Comparison of ENCODE assay signal across 1 cellular context in the genomic region with DNA sequence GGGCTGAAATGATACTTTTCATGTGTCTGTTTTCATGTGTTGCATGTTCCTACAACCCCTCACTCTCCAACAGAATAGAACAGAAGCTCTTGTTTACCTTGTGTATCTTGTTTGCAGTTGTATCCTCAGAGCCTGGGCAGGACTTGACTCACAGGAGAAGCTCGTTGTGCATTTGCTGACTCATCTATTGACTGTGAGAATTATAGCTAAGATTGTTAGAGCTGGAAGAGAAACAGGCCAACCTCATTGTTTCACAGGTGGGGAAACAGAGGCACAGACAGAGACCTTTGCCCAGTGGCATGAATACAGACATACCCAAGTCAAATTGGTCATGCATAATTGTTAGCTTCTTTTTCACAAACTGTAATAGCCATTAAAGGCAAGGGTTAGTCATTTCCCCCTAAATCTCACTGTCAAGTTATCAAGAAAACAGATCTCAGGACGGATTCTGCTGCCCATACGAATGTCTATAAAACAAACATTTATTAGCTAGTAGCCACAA.
A peak's percentile ranks its signal among the peaks of the same experiment; 100 is the strongest.
TF ChIP-seq lines count a peak whose summit lies in the region.

No MANE protein-coding gene starts in this region.

TF ChIP-seq in K562, 482 proteins besides CTCF, POLR2A, EP300 and RAD21 (continued from another document and continues in another):
- TF ChIP-seq, protein P1, sequence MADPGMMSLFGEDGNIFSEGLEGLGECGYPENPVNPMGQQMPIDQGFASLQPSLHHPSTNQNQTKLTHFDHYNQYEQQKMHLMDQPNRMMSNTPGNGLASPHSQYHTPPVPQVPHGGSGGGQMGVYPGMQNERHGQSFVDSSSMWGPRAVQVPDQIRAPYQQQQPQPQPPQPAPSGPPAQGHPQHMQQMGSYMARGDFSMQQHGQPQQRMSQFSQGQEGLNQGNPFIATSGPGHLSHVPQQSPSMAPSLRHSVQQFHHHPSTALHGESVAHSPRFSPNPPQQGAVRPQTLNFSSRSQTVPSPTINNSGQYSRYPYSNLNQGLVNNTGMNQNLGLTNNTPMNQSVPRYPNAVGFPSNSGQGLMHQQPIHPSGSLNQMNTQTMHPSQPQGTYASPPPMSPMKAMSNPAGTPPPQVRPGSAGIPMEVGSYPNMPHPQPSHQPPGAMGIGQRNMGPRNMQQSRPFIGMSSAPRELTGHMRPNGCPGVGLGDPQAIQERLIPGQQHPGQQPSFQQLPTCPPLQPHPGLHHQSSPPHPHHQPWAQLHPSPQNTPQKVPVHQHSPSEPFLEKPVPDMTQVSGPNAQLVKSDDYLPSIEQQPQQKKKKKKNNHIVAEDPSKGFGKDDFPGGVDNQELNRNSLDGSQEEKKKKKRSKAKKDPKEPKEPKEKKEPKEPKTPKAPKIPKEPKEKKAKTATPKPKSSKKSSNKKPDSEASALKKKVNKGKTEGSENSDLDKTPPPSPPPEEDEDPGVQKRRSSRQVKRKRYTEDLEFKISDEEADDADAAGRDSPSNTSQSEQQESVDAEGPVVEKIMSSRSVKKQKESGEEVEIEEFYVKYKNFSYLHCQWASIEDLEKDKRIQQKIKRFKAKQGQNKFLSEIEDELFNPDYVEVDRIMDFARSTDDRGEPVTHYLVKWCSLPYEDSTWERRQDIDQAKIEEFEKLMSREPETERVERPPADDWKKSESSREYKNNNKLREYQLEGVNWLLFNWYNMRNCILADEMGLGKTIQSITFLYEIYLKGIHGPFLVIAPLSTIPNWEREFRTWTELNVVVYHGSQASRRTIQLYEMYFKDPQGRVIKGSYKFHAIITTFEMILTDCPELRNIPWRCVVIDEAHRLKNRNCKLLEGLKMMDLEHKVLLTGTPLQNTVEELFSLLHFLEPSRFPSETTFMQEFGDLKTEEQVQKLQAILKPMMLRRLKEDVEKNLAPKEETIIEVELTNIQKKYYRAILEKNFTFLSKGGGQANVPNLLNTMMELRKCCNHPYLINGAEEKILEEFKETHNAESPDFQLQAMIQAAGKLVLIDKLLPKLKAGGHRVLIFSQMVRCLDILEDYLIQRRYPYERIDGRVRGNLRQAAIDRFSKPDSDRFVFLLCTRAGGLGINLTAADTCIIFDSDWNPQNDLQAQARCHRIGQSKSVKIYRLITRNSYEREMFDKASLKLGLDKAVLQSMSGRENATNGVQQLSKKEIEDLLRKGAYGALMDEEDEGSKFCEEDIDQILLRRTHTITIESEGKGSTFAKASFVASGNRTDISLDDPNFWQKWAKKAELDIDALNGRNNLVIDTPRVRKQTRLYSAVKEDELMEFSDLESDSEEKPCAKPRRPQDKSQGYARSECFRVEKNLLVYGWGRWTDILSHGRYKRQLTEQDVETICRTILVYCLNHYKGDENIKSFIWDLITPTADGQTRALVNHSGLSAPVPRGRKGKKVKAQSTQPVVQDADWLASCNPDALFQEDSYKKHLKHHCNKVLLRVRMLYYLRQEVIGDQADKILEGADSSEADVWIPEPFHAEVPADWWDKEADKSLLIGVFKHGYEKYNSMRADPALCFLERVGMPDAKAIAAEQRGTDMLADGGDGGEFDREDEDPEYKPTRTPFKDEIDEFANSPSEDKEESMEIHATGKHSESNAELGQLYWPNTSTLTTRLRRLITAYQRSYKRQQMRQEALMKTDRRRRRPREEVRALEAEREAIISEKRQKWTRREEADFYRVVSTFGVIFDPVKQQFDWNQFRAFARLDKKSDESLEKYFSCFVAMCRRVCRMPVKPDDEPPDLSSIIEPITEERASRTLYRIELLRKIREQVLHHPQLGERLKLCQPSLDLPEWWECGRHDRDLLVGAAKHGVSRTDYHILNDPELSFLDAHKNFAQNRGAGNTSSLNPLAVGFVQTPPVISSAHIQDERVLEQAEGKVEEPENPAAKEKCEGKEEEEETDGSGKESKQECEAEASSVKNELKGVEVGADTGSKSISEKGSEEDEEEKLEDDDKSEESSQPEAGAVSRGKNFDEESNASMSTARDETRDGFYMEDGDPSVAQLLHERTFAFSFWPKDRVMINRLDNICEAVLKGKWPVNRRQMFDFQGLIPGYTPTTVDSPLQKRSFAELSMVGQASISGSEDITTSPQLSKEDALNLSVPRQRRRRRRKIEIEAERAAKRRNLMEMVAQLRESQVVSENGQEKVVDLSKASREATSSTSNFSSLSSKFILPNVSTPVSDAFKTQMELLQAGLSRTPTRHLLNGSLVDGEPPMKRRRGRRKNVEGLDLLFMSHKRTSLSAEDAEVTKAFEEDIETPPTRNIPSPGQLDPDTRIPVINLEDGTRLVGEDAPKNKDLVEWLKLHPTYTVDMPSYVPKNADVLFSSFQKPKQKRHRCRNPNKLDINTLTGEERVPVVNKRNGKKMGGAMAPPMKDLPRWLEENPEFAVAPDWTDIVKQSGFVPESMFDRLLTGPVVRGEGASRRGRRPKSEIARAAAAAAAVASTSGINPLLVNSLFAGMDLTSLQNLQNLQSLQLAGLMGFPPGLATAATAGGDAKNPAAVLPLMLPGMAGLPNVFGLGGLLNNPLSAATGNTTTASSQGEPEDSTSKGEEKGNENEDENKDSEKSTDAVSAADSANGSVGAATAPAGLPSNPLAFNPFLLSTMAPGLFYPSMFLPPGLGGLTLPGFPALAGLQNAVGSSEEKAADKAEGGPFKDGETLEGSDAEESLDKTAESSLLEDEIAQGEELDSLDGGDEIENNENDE (IDR thresholded peaks at IDR 0.05; ENCODE audit: low read depth, low read length) = no peak
- peak in 1 of 2 experiments; percentile 22; a peak in 1 of 4 replicates for TF ChIP-seq TRIM24 (IDR thresholded peaks at IDR 0.05)
- TF ChIP-seq BCOR (IDR thresholded peaks at IDR 0.05) = no peak
- no peak for TF ChIP-seq ZBTB7A (IDR thresholded peaks at IDR 0.05; ENCODE audit: borderline replicate concordance, control insufficient read depth, low read depth, low read length)
- TF ChIP-seq, protein P2, sequence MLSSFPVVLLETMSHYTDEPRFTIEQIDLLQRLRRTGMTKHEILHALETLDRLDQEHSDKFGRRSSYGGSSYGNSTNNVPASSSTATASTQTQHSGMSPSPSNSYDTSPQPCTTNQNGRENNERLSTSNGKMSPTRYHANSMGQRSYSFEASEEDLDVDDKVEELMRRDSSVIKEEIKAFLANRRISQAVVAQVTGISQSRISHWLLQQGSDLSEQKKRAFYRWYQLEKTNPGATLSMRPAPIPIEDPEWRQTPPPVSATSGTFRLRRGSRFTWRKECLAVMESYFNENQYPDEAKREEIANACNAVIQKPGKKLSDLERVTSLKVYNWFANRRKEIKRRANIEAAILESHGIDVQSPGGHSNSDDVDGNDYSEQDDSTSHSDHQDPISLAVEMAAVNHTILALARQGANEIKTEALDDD (IDR thresholded peaks at IDR 0.05) = peak; percentile 56; the same call in 1 of the 2 replicates
- TF ChIP-seq EWSR1 (IDR thresholded peaks at IDR 0.05; ENCODE audit: borderline replicate concordance, low read depth, partially characterized antibody) = no peak
- no peak for TF ChIP-seq POLR2G (IDR thresholded peaks at IDR 0.05; ENCODE audit: low read depth, low read length)
- TF ChIP-seq, protein P3, sequence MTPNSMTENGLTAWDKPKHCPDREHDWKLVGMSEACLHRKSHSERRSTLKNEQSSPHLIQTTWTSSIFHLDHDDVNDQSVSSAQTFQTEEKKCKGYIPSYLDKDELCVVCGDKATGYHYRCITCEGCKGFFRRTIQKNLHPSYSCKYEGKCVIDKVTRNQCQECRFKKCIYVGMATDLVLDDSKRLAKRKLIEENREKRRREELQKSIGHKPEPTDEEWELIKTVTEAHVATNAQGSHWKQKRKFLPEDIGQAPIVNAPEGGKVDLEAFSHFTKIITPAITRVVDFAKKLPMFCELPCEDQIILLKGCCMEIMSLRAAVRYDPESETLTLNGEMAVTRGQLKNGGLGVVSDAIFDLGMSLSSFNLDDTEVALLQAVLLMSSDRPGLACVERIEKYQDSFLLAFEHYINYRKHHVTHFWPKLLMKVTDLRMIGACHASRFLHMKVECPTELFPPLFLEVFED (CRISPR knock-in tag; conservative IDR thresholded peaks at IDR 0.05) = no peak
- TF ChIP-seq, protein P4, sequence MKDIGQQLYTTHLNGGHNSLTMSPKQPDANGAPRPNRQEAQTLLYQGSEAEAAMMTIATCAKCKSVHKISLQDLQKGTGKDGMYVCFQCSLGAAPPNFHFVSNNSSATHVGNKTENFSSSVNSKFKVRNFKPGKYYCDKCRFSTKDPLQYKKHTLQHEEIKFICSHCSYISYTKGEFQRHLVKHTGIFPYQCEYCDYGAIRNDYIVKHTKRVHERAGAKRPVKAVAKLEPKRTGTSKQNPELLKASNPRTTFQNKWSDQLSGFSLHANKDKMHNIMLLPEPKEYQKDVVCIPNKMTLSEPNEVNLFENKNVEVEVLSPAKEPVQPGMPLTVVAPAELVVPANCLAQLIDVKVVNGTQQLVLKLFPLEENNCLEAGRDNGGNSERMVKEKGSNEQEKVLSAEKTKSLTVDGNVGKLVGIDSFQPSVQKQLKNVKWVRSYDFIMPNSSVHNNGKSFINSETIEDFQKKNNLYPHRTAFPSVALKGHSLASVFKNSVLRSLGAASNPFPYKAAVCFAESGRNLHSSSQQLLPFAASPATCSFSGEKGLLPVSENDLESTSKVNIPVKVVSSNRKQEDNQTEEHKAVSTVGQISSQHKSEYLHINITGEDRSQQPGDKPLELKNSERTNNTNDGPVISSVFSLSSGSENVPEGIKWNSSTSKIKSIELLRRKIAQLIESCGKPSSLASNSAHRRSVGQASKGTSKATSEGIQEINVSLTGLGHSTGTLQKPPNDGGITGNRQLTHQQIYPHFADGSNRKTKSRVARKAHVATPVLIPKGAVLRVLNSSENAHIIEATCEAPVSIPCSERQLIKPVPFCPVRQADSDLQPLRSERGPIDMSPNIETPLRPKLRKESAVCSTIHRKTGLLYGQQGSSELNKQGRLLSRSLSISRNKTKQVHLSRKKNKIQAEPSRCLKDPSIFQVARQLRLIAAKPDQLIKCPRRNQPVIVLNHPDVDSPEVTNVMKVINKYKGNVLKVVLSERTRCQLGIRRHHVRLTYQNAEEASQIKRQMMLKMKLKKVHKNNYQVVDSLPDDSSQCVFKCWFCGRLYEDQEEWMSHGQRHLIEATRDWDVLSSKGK (CRISPR knock-in tag; IDR thresholded peaks at IDR 0.05) = no peak
- no peak for TF ChIP-seq ZNF174 (CRISPR knock-in tag; IDR thresholded peaks at IDR 0.05)
- no peak for TF ChIP-seq MED1 (CRISPR knock-in tag; IDR thresholded peaks at IDR 0.05; ENCODE audit: borderline replicate concordance)
- no peak for TF ChIP-seq GTF2A2 (tag; IDR thresholded peaks at IDR 0.05)
- peak; percentile 68 for TF ChIP-seq FOXA1 (IDR thresholded peaks at IDR 0.05; ENCODE audit: borderline replicate concordance)
- TF ChIP-seq ZNF507 (tag; conservative IDR thresholded peaks at IDR 0.05) = no peak
- no peak for TF ChIP-seq CHD2 (IDR thresholded peaks at IDR 0.05; ENCODE audit: low read depth, low read length)
- TF ChIP-seq, protein P5, sequence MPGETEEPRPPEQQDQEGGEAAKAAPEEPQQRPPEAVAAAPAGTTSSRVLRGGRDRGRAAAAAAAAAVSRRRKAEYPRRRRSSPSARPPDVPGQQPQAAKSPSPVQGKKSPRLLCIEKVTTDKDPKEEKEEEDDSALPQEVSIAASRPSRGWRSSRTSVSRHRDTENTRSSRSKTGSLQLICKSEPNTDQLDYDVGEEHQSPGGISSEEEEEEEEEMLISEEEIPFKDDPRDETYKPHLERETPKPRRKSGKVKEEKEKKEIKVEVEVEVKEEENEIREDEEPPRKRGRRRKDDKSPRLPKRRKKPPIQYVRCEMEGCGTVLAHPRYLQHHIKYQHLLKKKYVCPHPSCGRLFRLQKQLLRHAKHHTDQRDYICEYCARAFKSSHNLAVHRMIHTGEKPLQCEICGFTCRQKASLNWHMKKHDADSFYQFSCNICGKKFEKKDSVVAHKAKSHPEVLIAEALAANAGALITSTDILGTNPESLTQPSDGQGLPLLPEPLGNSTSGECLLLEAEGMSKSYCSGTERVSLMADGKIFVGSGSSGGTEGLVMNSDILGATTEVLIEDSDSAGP (CRISPR knock-in tag; IDR thresholded peaks at IDR 0.05) = no peak
- peak; percentile 95 for TF ChIP-seq SMARCE1 (IDR thresholded peaks at IDR 0.05)
- no peak for TF ChIP-seq MCM3 (IDR thresholded peaks at IDR 0.05)
- TF ChIP-seq STAT5A (IDR thresholded peaks at IDR 0.05; ENCODE audit: borderline replicate concordance, low read length) = no peak
- TF ChIP-seq JUN (IDR thresholded peaks at IDR 0.05; ENCODE audit: borderline replicate concordance, low read depth, low read length) = peak; percentile 63; the same call in 1 of the 2 replicates
- TF ChIP-seq JUN (CRISPR knock-in tag; IDR thresholded peaks at IDR 0.05; ENCODE audit: borderline replicate concordance) = no peak
- TF ChIP-seq ZBTB8A (IDR thresholded peaks at IDR 0.05; ENCODE audit: partially characterized antibody) = no peak
- TF ChIP-seq ZFX (CRISPR knock-in tag; IDR thresholded peaks at IDR 0.05) = no peak
- TF ChIP-seq PCBP2 (IDR thresholded peaks at IDR 0.05; ENCODE audit: low read depth, low read length, poor library complexity, severe bottlenecking) = no peak
- TF ChIP-seq ZC3H8 (IDR thresholded peaks at IDR 0.05) = no peak
- TF ChIP-seq ILK (tag; IDR thresholded peaks at IDR 0.05; ENCODE audit: borderline replicate concordance, low read depth) = no peak
- no peak for TF ChIP-seq ARHGAP35 (IDR thresholded peaks at IDR 0.05; ENCODE audit: partially characterized antibody)
- no peak for TF ChIP-seq DDX20 (tag; IDR thresholded peaks at IDR 0.05; ENCODE audit: low read depth)
- TF ChIP-seq RBM14 (IDR thresholded peaks at IDR 0.05; ENCODE audit: borderline replicate concordance, insufficient read depth, low read depth, low read length) = no peak
- no peak for TF ChIP-seq ETV1 (tag; conservative IDR thresholded peaks at IDR 0.05; ENCODE audit: low read depth)
